In the genomic region with DNA sequence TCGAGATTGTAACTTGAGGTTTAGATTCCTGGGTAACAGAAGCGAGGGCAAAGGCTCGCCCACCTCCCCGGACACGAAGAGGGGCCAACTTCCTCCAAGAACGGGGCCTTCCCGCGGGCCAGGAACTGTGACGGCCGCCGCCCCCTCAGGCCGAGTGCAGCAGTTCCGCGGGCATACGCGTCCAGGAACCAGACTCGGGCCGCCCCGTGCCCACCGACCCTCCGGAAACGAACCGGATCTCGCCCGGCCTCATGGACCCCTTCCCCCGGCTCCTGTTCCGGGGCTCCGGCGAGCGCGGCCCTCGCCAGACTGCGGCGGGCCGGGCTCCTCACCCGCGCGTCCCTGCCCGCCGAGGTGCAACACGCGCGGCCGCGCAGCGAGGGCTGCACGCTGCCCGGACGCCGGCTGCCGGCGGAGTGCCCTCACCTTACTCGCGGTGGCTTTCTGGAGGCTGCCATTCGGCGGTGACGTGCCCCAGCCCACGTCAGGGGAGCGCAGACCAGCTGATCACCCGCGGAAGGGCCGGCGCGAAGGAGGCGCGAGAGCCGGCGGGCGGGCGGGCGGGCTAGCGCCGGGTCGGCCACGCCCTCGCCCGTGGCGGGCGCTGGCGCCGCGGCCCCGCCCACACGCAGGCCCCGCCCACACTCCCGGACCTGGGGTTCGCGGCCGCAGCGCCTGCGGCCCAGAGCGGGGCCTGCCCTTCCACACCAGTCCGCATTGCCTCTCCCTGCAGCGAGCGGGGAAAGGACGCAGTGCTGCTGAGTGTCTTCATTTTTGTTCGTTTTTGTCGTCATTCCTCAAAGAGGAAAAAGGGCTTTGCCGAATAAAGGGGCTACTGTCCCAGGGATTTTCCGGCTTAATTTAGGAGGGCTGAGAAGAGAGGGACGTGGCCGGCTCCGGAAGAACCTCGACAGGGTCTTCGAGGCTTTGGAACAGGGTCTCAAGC, we compare ENCODE assay signal across 8 cellular contexts. TPM values are rescaled to one million over a fixed set of nuclear protein-coding genes. Genes with fewer than 3 reads are reported as not detected.
DNase-seq lines count a peak whose midpoint lies in the region; ATAC-seq and TF ChIP-seq lines count a peak whose summit lies in the region.

A gene (minus strand): TSS at position 536 of the 946 bp plus-strand sequence. CDS start 78 bp downstream, at position 458.

- TF ChIP-seq CTCF in GM13977 (IDR thresholded peaks at IDR 0.05; ENCODE audit: extremely low read depth, insufficient read depth, missing control alignments) (no peak), ascending aorta (IDR thresholded peaks at IDR 0.05) (peak in 2 of 3 experiments; percentile 5 to 12)

- ATAC-seq in HG02642 (IDR thresholded peaks at IDR 0.05; ENCODE audit: poor library complexity, unreplicated experiment), result peak; percentile 97
- peak; percentile 96 for ATAC-seq in aorta (ENCODE audit: low FRiP score)

- 3% methylated on average over 65 to 105 of the region's 105 CpGs for WGBS in aorta, 2 donors

- peak within 1 kb of the TSS; percentile 87 for H3K27ac Mint-ChIP-seq in T-helper 2 cell treated with Interferon-gamma antibody and Interleukin-4, amounts not matched to agents 5 μg/mL and 100 μg/mL, for 36 hours

- H3K27ac ChIP-seq in ascending aorta (peak within 1 kb of the TSS; percentile 93 to 98), aorta (ENCODE audit: low read depth in 1 of 2, low read length in 2 of 2) (peak within 1 kb of the TSS; percentile 68 to 92)

- H3K27me3 ChIP-seq in ascending aorta (no peaks in the 10 kb centered on the region), aorta (ENCODE audit: control insufficient read depth in 1 of 2, insufficient read depth in 2 of 2, low read length in 1 of 2) (no peaks in the 10 kb centered on the region)

- peak within 1 kb of the TSS; percentile 94 to 97 for H3K4me3 ChIP-seq in ascending aorta
- peak within 1 kb of the TSS; percentile 85 to 92 for H3K4me3 ChIP-seq in aorta (ENCODE audit: low read length in 2 of 2)

- DNase-seq in GM13977 (ENCODE audit: low spot score) (peak; percentile 97), NCI-H1105 (lab: John Stamatoyannopoulos, UW) (peak; percentile 66), ascending aorta (ENCODE audit: low spot score in 2 of 2) (peak; percentile 65 to 94), hepatic stellate cell (ENCODE audit: low spot score) (peak; percentile 88), retina (peak; percentile 84), aorta (peak; percentile 95)
- peak; percentile 85 for DNase-seq in T-helper 2 cell treated with Interferon-gamma antibody and Interleukin-4, amounts not matched to agents 5 μg/mL and 100 μg/mL, for 36 hours (ENCODE audit: low spot score)

- H3K36me3 Mint-ChIP-seq in T-helper 2 cell treated with Interferon-gamma antibody and Interleukin-4, amounts not matched to agents 5 μg/mL and 100 μg/mL, for 36 hours (ENCODE audit: low read depth), result peaks cover 17% of the 10 kb centered on the region

- H3K4me1 ChIP-seq in ascending aorta (peaks cover 3 to 10% of the 10 kb centered on the region in 2 donors), aorta (ENCODE audit: control insufficient read depth in 1 of 2, insufficient read depth in 2 of 2, low read length in 2 of 2) (peaks cover 0 to 5% of the 10 kb centered on the region in 2 donors)

- in situ Hi-C loops in GM13977 (cut with MboI; ENCODE audit: low pct_unique_long_range_greater_than_20kb, low sequenced_read_pairs, unreplicated experiment), result no loop called here

- intact Hi-C loops in ascending aorta (cut with DNase I), result loop anchor here (2.0 to 5.0 kb wide), 4 partner anchors 24 to 84 kb away; a partner anchor contains a TSS
- intact Hi-C loops in aorta (cut with DNase I), result loop anchor here in 1 of 2 donors (5.0 kb wide), 2 partner anchors 39 to 41 kb away; no protein-coding TSS in a partner anchor

- H3K9me3 ChIP-seq in ascending aorta, result no peaks in the 10 kb centered on the region
- no peaks in the 10 kb centered on the region for H3K9me3 ChIP-seq in aorta (ENCODE audit: control insufficient read depth, low read length)

- peaks cover 37% of the 10 kb centered on the region for H3K4me1 Mint-ChIP-seq in T-helper 2 cell treated with Interferon-gamma antibody and Interleukin-4, amounts not matched to agents 5 μg/mL and 100 μg/mL, for 36 hours (ENCODE audit: low read depth)

- H3K36me3 ChIP-seq in ascending aorta (no peaks in the 10 kb centered on the region), aorta (ENCODE audit: control insufficient read depth in 1 of 2, insufficient read depth in 2 of 2, low read length in 1 of 2) (no peaks in the 10 kb centered on the region)

- peak within 1 kb of the TSS; percentile 93 for H3K4me3 Mint-ChIP-seq in T-helper 2 cell treated with Interferon-gamma antibody and Interleukin-4, amounts not matched to agents 5 μg/mL and 100 μg/mL, for 36 hours

- no peaks in the 10 kb centered on the region for H3K9me3 Mint-ChIP-seq in T-helper 2 cell treated with Interferon-gamma antibody and Interleukin-4, amounts not matched to agents 5 μg/mL and 100 μg/mL, for 36 hours

- H3K27me3 Mint-ChIP-seq in T-helper 2 cell treated with Interferon-gamma antibody and Interleukin-4, amounts not matched to agents 5 μg/mL and 100 μg/mL, for 36 hours (ENCODE audit: low read depth), result peaks cover 10% of the 10 kb centered on the region

RNA-seq across cellular contexts. Expression of the gene that starts here (rescaled TPM):
- 212 TPM for total RNA-seq in ascending aorta
- 10 to 100 TPM; 47.5 to 68.9 TPM for total RNA-seq in aorta
- polyA plus RNA-seq in aorta, result 10 to 100 TPM; 28.4 to 38.9 TPM

Comparison
In these comparisons a context has a peak if more than half of its experiments do, and no peak if none do; other contexts are left out.
1. Peak in every context shown above with its lines: DNase-seq, ATAC-seq, H3K4me3 ChIP-seq and H3K27ac ChIP-seq.